In the genomic region with DNA sequence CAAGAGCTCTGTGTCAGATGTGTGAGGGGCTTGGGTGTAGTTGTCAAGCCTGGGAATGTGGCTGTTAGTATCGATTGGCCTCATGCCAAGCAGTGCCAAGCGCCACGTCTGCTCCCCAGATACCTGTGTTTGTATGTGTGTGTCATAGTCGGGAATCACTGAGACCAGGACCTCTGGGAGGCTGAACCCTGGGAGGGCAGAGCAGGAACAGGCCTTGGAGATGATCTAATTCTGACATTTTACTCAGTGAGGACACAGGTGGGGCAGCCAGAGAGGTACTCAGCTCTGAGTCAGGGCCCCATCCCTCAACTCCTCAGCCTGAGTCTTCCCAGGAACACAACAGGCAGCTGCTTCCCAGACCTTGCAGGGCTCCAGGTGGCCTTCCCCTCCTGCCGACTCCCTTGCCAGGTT, we compare ENCODE assay signal across 13 cellular contexts. TPM values are rescaled to one million over a fixed set of nuclear protein-coding genes. Genes with fewer than 3 reads are reported as not detected.
DNase-seq lines count a peak whose midpoint lies in the region; ATAC-seq and TF ChIP-seq lines count a peak whose summit lies in the region.
"Had no signal": no experiment of that assay in that cellular context is flagged by ENCODE, and none has a peak within 500 bp of the region (broad histone marks: within the 10 kb centered on the region; RNA-seq: fewer than 3 reads in every experiment).

No MANE protein-coding gene starts in this region.

- H3K36me3 Mint-ChIP-seq in effector memory CD8-positive, alpha-beta T cell (ENCODE audit: insufficient read depth): peaks cover 2% of the 10 kb centered on the region
- H3K36me3 Mint-ChIP-seq in neural crest cell (ENCODE audit: low read depth): peaks cover 5% of the 10 kb centered on the region

- no peaks in the 10 kb centered on the region for H3K9me3 Mint-ChIP-seq in effector memory CD8-positive, alpha-beta T cell
- H3K9me3 Mint-ChIP-seq in neural crest cell: no peaks in the 10 kb centered on the region
- H3K9me3 Mint-ChIP-seq: activated CD4-positive, alpha-beta T cell treated with anti-CD3 and anti-CD28 coated beads, Interleukin-2, amount 10 ng/mL, durations not matched to agents 24 days and 14 days had no signal

- ATAC-seq in effector memory CD8-positive, alpha-beta T cell (replicated peaks): no peak
- no peak for ATAC-seq in GM21515 (IDR thresholded peaks at IDR 0.05; ENCODE audit: unreplicated experiment)

- no peaks in the 10 kb centered on the region for H3K27me3 Mint-ChIP-seq in effector memory CD8-positive, alpha-beta T cell
- H3K27me3 Mint-ChIP-seq in neural crest cell (ENCODE audit: low read depth): no peaks in the 10 kb centered on the region
- H3K27me3 Mint-ChIP-seq: activated CD4-positive, alpha-beta T cell treated with anti-CD3 and anti-CD28 coated beads, Interleukin-2, amount 10 ng/mL, durations not matched to agents 24 days and 14 days; type B pancreatic cell had no signal

- peaks cover 29 to 34% of the 10 kb centered on the region in 2 donors for H3K4me1 Mint-ChIP-seq in effector memory CD8-positive, alpha-beta T cell (ENCODE audit: low read depth in 2 of 2)
- H3K4me1 Mint-ChIP-seq in neural crest cell: no peaks in the 10 kb centered on the region

- H3K4me3 Mint-ChIP-seq in effector memory CD8-positive, alpha-beta T cell: no peak overlapping the region
- no peak overlapping the region for H3K4me3 Mint-ChIP-seq in neural crest cell
- H3K4me3 Mint-ChIP-seq: activated CD4-positive, alpha-beta T cell treated with anti-CD3 and anti-CD28 coated beads, Interleukin-2, amount 10 ng/mL, durations not matched to agents 24 days and 14 days; type B pancreatic cell had no signal

- peak overlapping the region; percentile 67 to 85 for H3K27ac Mint-ChIP-seq in effector memory CD8-positive, alpha-beta T cell
- peak overlapping the region; percentile 61 for H3K27ac Mint-ChIP-seq in neural crest cell (ENCODE audit: unreplicated experiment)

- no peak for TF ChIP-seq CTCF in neural crest cell (conservative IDR thresholded peaks at IDR 0.05)

- DNase-seq in DMS53 treated with DMSO at 0.1 percent for 48 hours (lab: John Stamatoyannopoulos, UW; ENCODE audit: unreplicated experiment) (peak; percentile 67), LoVo (ENCODE audit: low spot score) (peak; percentile 68), neural crest cell (ENCODE audit: low read depth, low spot score) (no peak), NCI-H748 treated with DMSO at 0.1 percent for 48 hours (lab: John Stamatoyannopoulos, UW) (no peak), Kasumi-1 (lab: John Stamatoyannopoulos, UW) (no peak)
- no peak for DNase-seq in effector memory CD8-positive, alpha-beta T cell
- DNase-seq: activated CD4-positive, alpha-beta T cell treated with anti-CD3 and anti-CD28 coated beads, Interleukin-2, amount 10 ng/mL, durations not matched to agents 24 days and 14 days; Caco-2; dorsolateral prefrontal cortex; heart left ventricle; NCI-H2107 had no signal

RNA-seq across cellular contexts. Expression of gene FANCE, which starts 51.2 kb away (rescaled TPM):
- 18.8 and 20.4 TPM in 2 replicates for total RNA-seq in neural crest cell

RNA-seq across cellular contexts. Expression of gene PPARD, which starts 58.5 kb away (rescaled TPM):
- total RNA-seq in neural crest cell: 25.6 and 26.3 TPM in 2 replicates

Comparison
In these comparisons a context has a peak if more than half of its experiments do, and no peak if none do; other contexts are left out.
1. DNase-seq: peak in DMS53 treated with DMSO at 0.1 percent for 48 hours (single experiment) and LoVo (single experiment); none in effector memory CD8-positive, alpha-beta T cell (0 of 3), neural crest cell (single experiment), NCI-H748 treated with DMSO at 0.1 percent for 48 hours (single experiment) and Kasumi-1 (0 of 2).